In genomic region chr17:81285894-81286293, GRCh38 we compare ENCODE assay signal across 9 cellular contexts. TPM values are rescaled to one million over a fixed set of nuclear protein-coding genes. Genes with fewer than 3 reads are reported as not detected.
A peak's percentile ranks its signal among the peaks of the same experiment; 100 is the strongest.
DNase-seq lines count a peak whose midpoint lies in the region; ATAC-seq and TF ChIP-seq lines count a peak whose summit lies in the region.
"Had no signal": no experiment of that assay in that cellular context is flagged by ENCODE, and none has a peak within 500 bp of the region (broad histone marks: within the 10 kb centered on the region; RNA-seq: fewer than 3 reads in every experiment).

No MANE protein-coding gene starts in this region.

- H3K9me3 Mint-ChIP-seq in chondrocyte (ENCODE audit: low read depth): no peaks in the 10 kb centered on the region

- intact Hi-C loops in Right ventricle myocardium superior (cut with DNase I): no loop called here
- intact Hi-C loops in cardiac septum (cut with DNase I): no loop called here
- intact Hi-C loops in vagina (cut with DNase I): no loop called here

- TF ChIP-seq CTCF in chondrocyte (IDR thresholded peaks at IDR 0.05) (no peak), vagina (IDR thresholded peaks at IDR 0.05) (no peak)

- H3K4me1 Mint-ChIP-seq in chondrocyte (ENCODE audit: low read depth): peaks cover 18% of the 10 kb centered on the region

- H3K4me1 ChIP-seq in mucosa of rectum (ENCODE audit: control insufficient read depth in 2 of 2, insufficient read depth in 2 of 2, low read length in 2 of 2) (peaks cover 3 to 7% of the 10 kb centered on the region in 2 donors), vagina (peaks cover 28% of the 10 kb centered on the region)

- H3K4me3 ChIP-seq in mucosa of rectum (ENCODE audit: low read length in 2 of 2) (no peak overlapping the region), vagina (peak overlapping the region; percentile 23 to 36)

- no peak for TF ChIP-seq POLR2A in vagina (IDR thresholded peaks at IDR 0.05)

- H3K27ac Mint-ChIP-seq in chondrocyte (ENCODE audit: unreplicated experiment): peak overlapping the region; percentile 87

- H3K36me3 ChIP-seq in mucosa of rectum (ENCODE audit: control insufficient read depth in 2 of 2, insufficient read depth in 2 of 2, low read length in 2 of 2) (peaks cover 25 to 49% of the 10 kb centered on the region in 2 donors), vagina (peaks cover 0 to 31% of the 10 kb centered on the region in 2 donors)

- peaks cover 8% of the 10 kb centered on the region for H3K36me3 Mint-ChIP-seq in chondrocyte (ENCODE audit: low read depth)

- no peaks in the 10 kb centered on the region for H3K27me3 Mint-ChIP-seq in chondrocyte (ENCODE audit: low read depth)

- H3K9me3 ChIP-seq in mucosa of rectum (ENCODE audit: control insufficient read depth in 2 of 2, low read length in 2 of 2): no peaks in the 10 kb centered on the region
- H3K9me3 ChIP-seq in vagina: no peaks in the 10 kb centered on the region

- H3K27ac ChIP-seq in mucosa of rectum (ENCODE audit: low read depth in 2 of 2, low read length in 2 of 2) (peak overlapping the region; percentile 55 to 58), vagina (peak overlapping the region; percentile 59)
- H3K27ac ChIP-seq: C4-2B had no signal

- H3K27me3 ChIP-seq in mucosa of rectum (ENCODE audit: control insufficient read depth in 2 of 2, insufficient read depth in 2 of 2, low read length in 2 of 2) (no peaks in the 10 kb centered on the region), vagina (no peaks in the 10 kb centered on the region)

- no peak for DNase-seq in Right ventricle myocardium superior
- DNase-seq in cardiac septum (ENCODE audit: low spot score): no peak
- DNase-seq in chondrocyte (ENCODE audit: low spot score): no peak
- DNase-seq in vagina (ENCODE audit: extremely low spot score in 2 of 2): no peak
- no peak for DNase-seq in NCI-H2081 treated with DMSO at 0.1 percent for 48 hours (lab: John Stamatoyannopoulos, UW)
- DNase-seq in SKM-1 treated with dmso at 0.1 percent for 144 hours (lab: John Stamatoyannopoulos, UW; ENCODE audit: unreplicated experiment): no peak
- no peak for DNase-seq in GM19240 (ENCODE audit: insufficient read length, low spot score)

- ATAC-seq in Right ventricle myocardium superior (ENCODE audit: poor library complexity): peak; percentile 8

- H3K9ac ChIP-seq in mucosa of rectum (ENCODE audit: low read depth in 1 of 2, low read length in 2 of 2): peak overlapping the region in 1 of 2 donors; percentile 57

- no peak overlapping the region for H3K4me3 Mint-ChIP-seq in chondrocyte (ENCODE audit: unreplicated experiment)

RNA-seq across cellular contexts. Expression of gene SLC38A10, which starts 9.2 kb away (rescaled TPM):
- 41.3 TPM for total RNA-seq in Right ventricle myocardium superior
- 36.0 TPM for total RNA-seq in cardiac septum
- total RNA-seq in chondrocyte: 115 to 147 TPM (median 116 TPM) in 3 replicates
- 67.5 TPM for total RNA-seq in vagina

RNA-seq across cellular contexts. Expression of gene NDUFAF8, which starts 46.8 kb away (rescaled TPM):
- total RNA-seq in Right ventricle myocardium superior: 59.4 TPM
- 61.0 TPM for total RNA-seq in cardiac septum
- 36.1 to 58.9 TPM (median 39.7 TPM) in 3 replicates for total RNA-seq in chondrocyte
- 52.5 TPM for total RNA-seq in vagina

RNA-seq across cellular contexts. Expression of gene TEPSIN, which starts 47.0 kb away (rescaled TPM):
- total RNA-seq in Right ventricle myocardium superior (13.4 TPM), cardiac septum (12.6 TPM), chondrocyte (27.1 to 29.0 TPM (median 27.6 TPM) in 3 replicates), vagina (35.4 TPM)

Comparison
In these comparisons a context has a peak if more than half of its experiments do, and no peak if none do; other contexts are left out.
1. H3K4me3 ChIP-seq: peak in vagina (2 of 2); none in mucosa of rectum (0 of 2).